In genomic region chr19:44260695-44261446, GRCh38 we compare ENCODE assay signal across 1 cellular context.
A peak's percentile ranks its signal among the peaks of the same experiment; 100 is the strongest.
TF ChIP-seq lines count a peak whose summit lies in the region.

No MANE protein-coding gene starts in this region.

TF ChIP-seq in HEK293, 187 proteins besides CTCF, POLR2A, EP300 and RAD21 (continued from another document):
- TF ChIP-seq ZNF639 (tag by site-specific recombination; IDR thresholded peaks at IDR 0.05), result 0 out of 2 replicates have a peak, but pooled peaks have one; percentile 47
- TF ChIP-seq ZIC2 (tag by site-specific recombination; IDR thresholded peaks at IDR 0.05), result peak; percentile 27
- peak; percentile 6; the same call in 1 of the 2 replicates for TF ChIP-seq ZNF623 (tag by site-specific recombination; IDR thresholded peaks at IDR 0.05)
TF ChIP-seq in HEK293: peak in this region for 35.
